Comparison of ENCODE assay signal across 18 cellular contexts in the genomic region with DNA sequence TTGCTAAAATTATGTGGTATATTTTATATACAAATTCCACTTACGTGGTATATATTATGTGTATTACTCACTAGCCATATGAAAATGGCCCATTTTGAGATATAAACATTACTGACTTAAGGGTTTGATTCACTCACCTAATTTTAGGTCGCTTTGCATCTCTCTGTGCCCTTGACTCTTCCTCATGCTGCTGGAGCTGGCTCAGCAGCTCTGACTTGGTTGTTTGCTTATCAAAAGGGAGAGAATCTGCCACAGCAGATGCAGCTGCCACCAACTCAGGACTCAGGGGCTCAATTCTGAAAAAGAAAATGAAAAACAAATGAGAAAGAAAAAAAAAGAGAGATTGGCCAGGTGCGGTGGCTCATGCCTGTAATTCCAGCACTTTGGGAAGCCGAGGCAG. TPM values are rescaled to one million over a fixed set of nuclear protein-coding genes. Genes with fewer than 3 reads are reported as not detected.
A peak's percentile ranks its signal among the peaks of the same experiment; 100 is the strongest.
DNase-seq lines count a peak whose midpoint lies in the region; ATAC-seq and TF ChIP-seq lines count a peak whose summit lies in the region.
"Had no signal": no experiment of that assay in that cellular context is flagged by ENCODE, and none has a peak within 500 bp of the region (broad histone marks: within the 10 kb centered on the region; RNA-seq: fewer than 3 reads in every experiment).

No MANE protein-coding gene starts in this region.

- peak overlapping the region; percentile 30 for H3K27ac Mint-ChIP-seq in activated T-helper 2 cell treated with anti-CD3 and anti-CD28 coated beads, Interferon-gamma antibody, Interleukin-2, Interleukin-4, amounts not matched to agents 10 μg/mL and 5 μg/mL and 100 μg/mL, durations not matched to agents 14 hours and 24 hours and 36 hours
- H3K27ac Mint-ChIP-seq in H9: no peak overlapping the region; a peak in 1 of 7 replicates
- H3K27ac Mint-ChIP-seq: CD8-positive, alpha-beta T cell had no signal

- no peak overlapping the region for H4K91ac ChIP-seq in H9 (ENCODE audit: insufficient read length, low read depth, low read length)

- no peak overlapping the region for H3K27ac ChIP-seq in H9 (ENCODE audit: insufficient read length, low read depth, low read length)

- H2AFZ ChIP-seq in H9 (ENCODE audit: low read length): no peak overlapping the region

- no peak overlapping the region for H3K18ac ChIP-seq in H9 (ENCODE audit: insufficient read length, low read depth, low read length)

- H2AK5ac ChIP-seq in H9 (ENCODE audit: insufficient read length, low read length): no peak overlapping the region

- H2BK15ac ChIP-seq in H9 (ENCODE audit: low read depth, low read length): no peak overlapping the region

- H4K20me1 ChIP-seq in H9 (ENCODE audit: control insufficient read depth, insufficient read depth, insufficient read length): no peaks in the 10 kb centered on the region

- H3K56ac ChIP-seq in H9 (ENCODE audit: insufficient read length, low read depth, low read length): no peak overlapping the region

- no peak overlapping the region for H3K4me3 Mint-ChIP-seq in activated T-helper 2 cell treated with anti-CD3 and anti-CD28 coated beads, Interferon-gamma antibody, Interleukin-2, Interleukin-4, amounts not matched to agents 10 μg/mL and 5 μg/mL and 100 μg/mL, durations not matched to agents 14 hours and 24 hours and 36 hours (ENCODE audit: low read depth)
- H3K4me3 Mint-ChIP-seq in H9: no peak overlapping the region
- H3K4me3 Mint-ChIP-seq: CD8-positive, alpha-beta T cell had no signal

- intact Hi-C loops in activated T-helper 2 cell treated with anti-CD3 and anti-CD28 coated beads, Interferon-gamma antibody, Interleukin-2, Interleukin-4, amounts not matched to agents 10 μg/mL and 5 μg/mL and 100 μg/mL, durations not matched to agents 14 hours and 24 hours and 36 hours (cut with micrococcal nuclease): no loop called here

- H3K36me3 Mint-ChIP-seq in activated T-helper 2 cell treated with anti-CD3 and anti-CD28 coated beads, Interferon-gamma antibody, Interleukin-2, Interleukin-4, amounts not matched to agents 10 μg/mL and 5 μg/mL and 100 μg/mL, durations not matched to agents 14 hours and 24 hours and 36 hours (ENCODE audit: low read depth): peaks cover 53% of the 10 kb centered on the region
- peaks cover 9 to 32% (median 32%) of the 10 kb centered on the region in 3 experiments; a peak in 6 of 7 replicates for H3K36me3 Mint-ChIP-seq in H9 (ENCODE audit: insufficient read depth in 1 of 3, low read depth in 3 of 3)

- H4K5ac ChIP-seq in H9 (ENCODE audit: insufficient read length, low read depth, low read length): no peak overlapping the region

- H3K4me1 Mint-ChIP-seq in activated T-helper 2 cell treated with anti-CD3 and anti-CD28 coated beads, Interferon-gamma antibody, Interleukin-2, Interleukin-4, amounts not matched to agents 10 μg/mL and 5 μg/mL and 100 μg/mL, durations not matched to agents 14 hours and 24 hours and 36 hours (ENCODE audit: low read depth): peaks cover 26% of the 10 kb centered on the region
- H3K4me1 Mint-ChIP-seq in H9: no peaks in the 10 kb centered on the region

- H3K79me1 ChIP-seq in H9 (ENCODE audit: insufficient read depth, low read depth, low read length, poor library complexity, severe bottlenecking): no peaks in the 10 kb centered on the region

- H3K9me3 ChIP-seq in H9 (ENCODE audit: control insufficient read depth, low read depth, low read length): no peaks in the 10 kb centered on the region
- H3K9me3 ChIP-seq: BE2C had no signal

- no peaks in the 10 kb centered on the region for H3K79me2 ChIP-seq in H9 (ENCODE audit: insufficient read depth, low read length)

- TF ChIP-seq CTCF in H9 (conservative IDR thresholded peaks at IDR 0.05): no peak

- no peaks in the 10 kb centered on the region for H3K27me3 Mint-ChIP-seq in activated T-helper 2 cell treated with anti-CD3 and anti-CD28 coated beads, Interferon-gamma antibody, Interleukin-2, Interleukin-4, amounts not matched to agents 10 μg/mL and 5 μg/mL and 100 μg/mL, durations not matched to agents 14 hours and 24 hours and 36 hours (ENCODE audit: low read depth)
- H3K27me3 Mint-ChIP-seq in H9 (ENCODE audit: low read depth): no peaks in the 10 kb centered on the region

- ATAC-seq in GM18867 (IDR thresholded peaks at IDR 0.05; ENCODE audit: unreplicated experiment): peak; percentile 43
- peak; percentile 59 for ATAC-seq in GM19397 (IDR thresholded peaks at IDR 0.05; ENCODE audit: unreplicated experiment)
- ATAC-seq in HG03439 (IDR thresholded peaks at IDR 0.05; ENCODE audit: unreplicated experiment): peak; percentile 63
- no peak for ATAC-seq in HG03196 (IDR thresholded peaks at IDR 0.05; ENCODE audit: unreplicated experiment)
- ATAC-seq: CD8-positive, alpha-beta T cell; Panc1; SK-N-SH treated with all-trans-retinoic acid at 6 μM for 48 hours had no signal

- no peak overlapping the region for H2BK5ac ChIP-seq in H9 (ENCODE audit: insufficient read length, low read length)

- no peak overlapping the region for H3K9ac ChIP-seq in H9 (ENCODE audit: extremely low read depth, insufficient read length, low read length)

- no peaks in the 10 kb centered on the region for H3K9me3 Mint-ChIP-seq in activated T-helper 2 cell treated with anti-CD3 and anti-CD28 coated beads, Interferon-gamma antibody, Interleukin-2, Interleukin-4, amounts not matched to agents 10 μg/mL and 5 μg/mL and 100 μg/mL, durations not matched to agents 14 hours and 24 hours and 36 hours
- H3K9me3 Mint-ChIP-seq in H9: no peaks in the 10 kb centered on the region
- H3K9me3 Mint-ChIP-seq: CD8-positive, alpha-beta T cell had no signal

- DNase-seq in activated T-helper 2 cell treated with anti-CD3 and anti-CD28 coated beads, Interferon-gamma antibody, Interleukin-2, Interleukin-4, amounts not matched to agents 10 μg/mL and 5 μg/mL and 100 μg/mL, durations not matched to agents 14 hours and 24 hours and 36 hours (ENCODE audit: low spot score): no peak
- no peak for DNase-seq in H9
- DNase-seq in GM19240 (ENCODE audit: insufficient read length, low spot score): no peak
- DNase-seq: BE2C; CD8-positive, alpha-beta T cell; KG1; NCI-H1105; NCI-H187; NCI-H446 treated with DMSO at 0.1 percent for 48 hours; NCI-H774; SHP77; T-helper 2 cell had no signal

- no peaks in the 10 kb centered on the region for H3K4me1 ChIP-seq in H9 (ENCODE audit: insufficient read depth, low read length)
- H3K4me1 ChIP-seq: BE2C had no signal

- H2BK12ac ChIP-seq in H9 (ENCODE audit: insufficient read length, low read depth, low read length): no peak overlapping the region

- H3K23me2 ChIP-seq in H9 (ENCODE audit: insufficient read length, low read depth, low read length, poor library complexity, severe bottlenecking): no peaks in the 10 kb centered on the region

- no peak overlapping the region for H2BK20ac ChIP-seq in H9 (ENCODE audit: low read depth, low read length, poor library complexity, severe bottlenecking)

- no CpG with 5 or more reads among the region's 4 CpGs for WGBS in H9 (ENCODE audit: extremely low coverage, insufficient read length, low lambda C conversion rate)

- H3K4ac ChIP-seq in H9 (ENCODE audit: low read depth, low read length): no peak overlapping the region

- no peak overlapping the region for H3K4me2 ChIP-seq in H9 (ENCODE audit: insufficient read depth, insufficient read length, low read length)

- no peak overlapping the region for H3K23ac ChIP-seq in H9 (ENCODE audit: insufficient read length, low read depth, low read length)

- H3K14ac ChIP-seq in H9 (ENCODE audit: insufficient read depth, low read length): no peak overlapping the region

- H4K8ac ChIP-seq in H9 (replicated peaks; ENCODE audit: insufficient read length, low read depth, low read length): no peak overlapping the region

- no peaks in the 10 kb centered on the region for H3K27me3 ChIP-seq in H9 (ENCODE audit: insufficient read depth, low read length)
- H3K27me3 ChIP-seq: BE2C had no signal

- H3T11ph ChIP-seq in H9 (ENCODE audit: low read length): no peak overlapping the region

- no peak overlapping the region for H2BK120ac ChIP-seq in H9 (ENCODE audit: low read depth, low read length, poor library complexity, severe bottlenecking)

RNA-seq across cellular contexts. Expression of a gene that starts 12.2 kb away (rescaled TPM):
- total RNA-seq in activated T-helper 2 cell treated with anti-CD3 and anti-CD28 coated beads, Interferon-gamma antibody, Interleukin-2, Interleukin-4, amounts not matched to agents 10 μg/mL and 5 μg/mL and 100 μg/mL, durations not matched to agents 14 hours and 24 hours and 36 hours: 42.9 and 43.1 TPM in 2 replicates
- 27.3 and 29.6 TPM in 2 replicates for total RNA-seq in H9 (2021)

RNA-seq across cellular contexts. Expression of a gene that starts 30.6 kb away (rescaled TPM):
- total RNA-seq in activated T-helper 2 cell treated with anti-CD3 and anti-CD28 coated beads, Interferon-gamma antibody, Interleukin-2, Interleukin-4, amounts not matched to agents 10 μg/mL and 5 μg/mL and 100 μg/mL, durations not matched to agents 14 hours and 24 hours and 36 hours: 21.8 and 24.1 TPM in 2 replicates
- 18.3 and 21.1 TPM in 2 replicates for total RNA-seq in H9 (2021)
